Comparison of ENCODE assay signal across 1 cellular context in the genomic region with DNA sequence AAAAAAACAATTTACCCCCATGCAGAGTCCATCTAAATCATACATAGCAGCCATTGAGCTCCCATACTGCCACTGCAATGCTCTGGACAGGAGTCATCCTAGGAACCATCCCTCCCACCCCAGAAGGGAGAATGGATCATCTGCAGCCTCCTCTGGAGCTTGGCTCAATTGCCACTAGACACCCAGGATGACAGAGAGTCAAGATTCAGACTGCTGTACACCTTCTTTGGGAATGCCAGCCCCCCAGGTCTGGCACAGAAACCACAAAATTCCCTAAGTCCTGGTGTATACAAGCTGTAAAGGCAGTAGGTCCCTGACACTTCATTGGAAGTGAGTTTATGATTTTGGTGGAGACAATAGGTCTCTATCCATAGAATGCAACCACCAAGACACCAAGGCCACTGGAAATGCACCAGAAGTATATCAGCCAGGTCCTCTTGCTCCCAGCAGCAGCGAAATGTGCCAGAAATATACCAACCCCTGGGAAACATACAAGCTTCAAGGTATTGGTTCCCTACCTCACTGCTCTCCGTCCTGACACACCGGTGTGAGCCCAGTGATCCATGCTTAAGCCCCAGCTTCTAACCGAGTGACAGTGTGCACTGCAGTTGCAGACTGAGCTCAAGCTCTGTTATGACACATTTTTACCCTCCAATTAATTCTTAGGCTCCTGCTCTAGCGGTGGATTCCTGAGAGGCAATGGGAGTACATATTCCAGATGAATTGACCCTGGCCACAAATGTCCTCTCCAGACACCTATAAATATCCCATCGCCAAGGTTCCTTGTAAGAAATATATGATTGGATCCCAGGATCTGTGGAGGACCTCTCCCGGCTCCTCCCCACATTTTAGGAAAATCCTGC.
TF ChIP-seq lines count a peak whose summit lies in the region.

No MANE protein-coding gene starts in this region.

TF ChIP-seq in SK-N-SH, 30 proteins besides CTCF, POLR2A, EP300 and RAD21 (continued from another document):
- no peak for TF ChIP-seq REST (IDR thresholded peaks at IDR 0.05; ENCODE audit: low read depth, low read length)
- TF ChIP-seq USF1 (IDR thresholded peaks at IDR 0.05; ENCODE audit: borderline replicate concordance, low read depth): no peak
- TF ChIP-seq EZH2phosphoT487 (IDR thresholded peaks at IDR 0.05; ENCODE audit: borderline replicate concordance, low read depth): no peak
- no peak for TF ChIP-seq TCF12 (IDR thresholded peaks at IDR 0.05)
- TF ChIP-seq, protein P1, sequence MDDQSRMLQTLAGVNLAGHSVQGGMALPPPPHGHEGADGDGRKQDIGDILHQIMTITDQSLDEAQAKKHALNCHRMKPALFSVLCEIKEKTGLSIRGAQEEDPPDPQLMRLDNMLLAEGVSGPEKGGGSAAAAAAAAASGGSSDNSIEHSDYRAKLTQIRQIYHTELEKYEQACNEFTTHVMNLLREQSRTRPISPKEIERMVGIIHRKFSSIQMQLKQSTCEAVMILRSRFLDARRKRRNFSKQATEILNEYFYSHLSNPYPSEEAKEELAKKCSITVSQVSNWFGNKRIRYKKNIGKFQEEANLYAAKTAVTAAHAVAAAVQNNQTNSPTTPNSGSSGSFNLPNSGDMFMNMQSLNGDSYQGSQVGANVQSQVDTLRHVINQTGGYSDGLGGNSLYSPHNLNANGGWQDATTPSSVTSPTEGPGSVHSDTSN (IDR thresholded peaks at IDR 0.05): no peak
- no peak for TF ChIP-seq RCOR1 (IDR thresholded peaks at IDR 0.05; ENCODE audit: low read length)
- TF ChIP-seq FOSL2 (IDR thresholded peaks at IDR 0.05; ENCODE audit: borderline replicate concordance, low read depth): no peak
- TF ChIP-seq, protein P2, sequence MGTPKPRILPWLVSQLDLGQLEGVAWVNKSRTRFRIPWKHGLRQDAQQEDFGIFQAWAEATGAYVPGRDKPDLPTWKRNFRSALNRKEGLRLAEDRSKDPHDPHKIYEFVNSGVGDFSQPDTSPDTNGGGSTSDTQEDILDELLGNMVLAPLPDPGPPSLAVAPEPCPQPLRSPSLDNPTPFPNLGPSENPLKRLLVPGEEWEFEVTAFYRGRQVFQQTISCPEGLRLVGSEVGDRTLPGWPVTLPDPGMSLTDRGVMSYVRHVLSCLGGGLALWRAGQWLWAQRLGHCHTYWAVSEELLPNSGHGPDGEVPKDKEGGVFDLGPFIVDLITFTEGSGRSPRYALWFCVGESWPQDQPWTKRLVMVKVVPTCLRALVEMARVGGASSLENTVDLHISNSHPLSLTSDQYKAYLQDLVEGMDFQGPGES (IDR thresholded peaks at IDR 0.05; ENCODE audit: low read depth, low read length): no peak
- no peak for TF ChIP-seq SIN3A (IDR thresholded peaks at IDR 0.05; ENCODE audit: borderline replicate concordance, low read depth, low read length)
- no peak for TF ChIP-seq MEF2A (IDR thresholded peaks at IDR 0.05; ENCODE audit: borderline replicate concordance, low read depth)
